Comparison of ENCODE assay signal across 1 cellular context in the genomic region with DNA sequence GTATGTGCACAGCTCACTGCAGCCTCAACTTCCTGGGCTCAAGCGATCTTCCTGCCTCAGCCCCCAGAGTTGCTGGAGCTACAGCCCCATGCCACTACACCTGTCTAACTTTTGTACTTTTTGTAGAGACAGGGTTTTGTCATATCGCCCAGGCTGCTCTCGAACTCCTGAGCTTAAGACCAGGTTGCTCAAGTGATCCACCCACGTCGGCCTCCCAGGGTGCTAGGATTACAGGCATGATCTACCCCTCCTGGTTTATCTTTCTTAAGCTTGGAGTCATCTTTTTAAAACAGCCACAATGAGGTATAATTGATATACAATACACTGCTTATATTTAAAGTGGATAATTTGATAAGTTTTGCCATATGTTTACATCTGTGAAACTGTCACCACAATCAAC.
TF ChIP-seq lines count a peak whose summit lies in the region.

No MANE protein-coding gene starts in this region.

TF ChIP-seq in HEK293T, 16 proteins besides CTCF, POLR2A, EP300 and RAD21 (continued from another document):
- no peak for TF ChIP-seq LEF1 (IDR thresholded peaks at IDR 0.05; ENCODE audit: borderline replicate concordance)
- TF ChIP-seq ARNT (IDR thresholded peaks at IDR 0.05): no peak
- no peak for TF ChIP-seq L3MBTL2 (conservative IDR thresholded peaks at IDR 0.05)
